ENCODE assay signal across 12 cellular contexts in the genomic region with DNA sequence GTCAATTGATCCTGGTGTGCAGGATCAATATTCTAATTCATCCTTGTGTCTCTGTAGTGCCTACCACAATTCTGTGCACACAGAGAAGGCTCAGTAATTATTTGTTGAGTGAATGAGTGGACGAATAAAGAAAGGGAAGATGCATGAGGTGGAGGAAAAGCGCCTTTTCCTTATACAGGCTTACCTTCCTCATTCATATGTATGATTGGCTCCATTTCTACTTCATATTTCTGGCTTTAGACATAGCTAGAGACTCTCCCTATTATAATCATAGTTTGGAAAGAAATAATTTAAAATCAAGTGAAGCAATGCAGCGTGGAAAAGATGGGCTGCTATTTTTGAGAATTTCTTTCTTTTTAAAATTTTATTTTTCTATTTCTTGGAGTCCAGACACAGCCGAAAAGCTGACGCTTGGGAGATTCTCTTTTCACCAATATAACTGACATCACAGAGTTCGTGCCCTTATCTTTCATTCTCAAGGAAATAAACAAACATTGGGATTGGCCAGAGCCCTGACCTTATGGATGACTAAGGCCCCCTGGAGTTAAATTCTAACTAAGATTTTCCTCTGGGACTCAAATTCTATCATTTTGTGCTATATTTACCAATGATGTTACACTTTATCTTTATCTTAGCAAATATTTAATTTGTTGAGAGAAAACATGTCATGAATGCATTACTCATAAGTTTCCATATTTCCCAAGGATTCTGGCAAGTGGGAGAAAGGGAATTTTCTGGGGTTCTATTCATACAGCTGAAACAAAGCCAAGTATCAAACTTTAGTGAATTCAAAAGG. TPM values are rescaled to one million over a fixed set of nuclear protein-coding genes. Genes with fewer than 3 reads are reported as not detected.
DNase-seq lines count a peak whose midpoint lies in the region; ATAC-seq, FAIRE-seq and TF ChIP-seq lines count a peak whose summit lies in the region.
"Had no signal": no experiment of that assay in that cellular context is flagged by ENCODE, and none has a peak within 500 bp of the region (broad histone marks: within the 10 kb centered on the region; RNA-seq: fewer than 3 reads in every experiment).

No MANE protein-coding gene starts in this region.

- CTCF ChIA-PET in A549 (lab: Yijun Ruan, JAX) = no interaction called here

- H3K9me3 ChIP-seq in A549 (no peaks in the 10 kb centered on the region), HUES48 (ENCODE audit: control insufficient read depth, insufficient read depth, low read length) (no peaks in the 10 kb centered on the region)
- H3K9me3 ChIP-seq: tibial artery had no signal

- under 1% methylated on average over 6 of the region's 6 CpGs for WGBS in A549 (ENCODE audit: missing lambda C conversion rate)

- H3K36me3 ChIP-seq in HUES48 (ENCODE audit: control insufficient read depth, insufficient read depth, low read length) (no peaks in the 10 kb centered on the region), bronchial epithelial cell (ENCODE audit: control insufficient read depth, insufficient read depth, low read length) (no peaks in the 10 kb centered on the region), kidney epithelial cell (ENCODE audit: control insufficient read depth, insufficient read depth, low read length) (no peaks in the 10 kb centered on the region)
- H3K36me3 ChIP-seq: tibial artery had no signal

- H3K4me3 ChIP-seq in A549 = 0 out of 3 replicates have a peak overlapping the region, but pooled peaks have one; percentile 24
- no peak overlapping the region for H3K4me3 ChIP-seq in HUES48 (ENCODE audit: low read depth, low read length)
- no peak overlapping the region for H3K4me3 ChIP-seq in bronchial epithelial cell (ENCODE audit: low read depth, low read length)
- no peak overlapping the region for H3K4me3 ChIP-seq in kidney epithelial cell (ENCODE audit: low read depth, low read length)
- H3K4me3 ChIP-seq: tibial artery had no signal

- peak overlapping the region; percentile 84 for H3K4me2 ChIP-seq in A549

- TF ChIP-seq RAD21 in A549 (conservative IDR thresholded peaks at IDR 0.05 in 1 of 2, IDR thresholded peaks at IDR 0.05 in 1 of 2) = peak; percentile 34 to 83

- H3K27ac ChIP-seq in A549 = peak overlapping the region; percentile 73 to 82
- H3K27ac ChIP-seq in HUES48 (ENCODE audit: low read depth, low read length) = peak overlapping the region; percentile 87
- H3K27ac ChIP-seq: tibial artery had no signal

- DNase-seq in A549 (ENCODE audit: low read depth in 1 of 2, low spot score in 1 of 2) (peak; percentile 55 to 92), bronchial epithelial cell (ENCODE audit: low read depth) (peak; percentile 70), kidney epithelial cell (ENCODE audit: low read depth) (peak; percentile 12), NCI-H1930 (lab: John Stamatoyannopoulos, UW) (no peak), erythroblast (lab: John Stamatoyannopoulos, UW) (no peak)
- DNase-seq: activated T-cell treated with anti-CD3 and anti-CD28 coated beads, Interleukin-2, amount 50 U/mL, for 24 hours; NCI-H2107; tibial artery had no signal

- POLR2A ChIA-PET in A549 (lab: Yijun Ruan, JAX) = interaction anchor here (0.5 to 1.8 kb wide), 4 partner anchors 12 to 655 kb away, joined by 3 to 8 read pairs (median 6); a partner anchor contains a TSS

- TF ChIP-seq CTCF in A549 (IDR thresholded peaks at IDR 0.05) (no peak), bronchial epithelial cell (IDR thresholded peaks at IDR 0.05; ENCODE audit: insufficient read depth, low read length, severe bottlenecking) (no peak), kidney epithelial cell (IDR thresholded peaks at IDR 0.05; ENCODE audit: insufficient read depth, low read length, poor library complexity, severe bottlenecking) (no peak)

- H3K27me3 ChIP-seq in HUES48 (ENCODE audit: control insufficient read depth, insufficient read depth, low read length) = no peaks in the 10 kb centered on the region
- H3K27me3 ChIP-seq in bronchial epithelial cell (ENCODE audit: control insufficient read depth, insufficient read depth, low read length) = no peaks in the 10 kb centered on the region
- H3K27me3 ChIP-seq in kidney epithelial cell (ENCODE audit: control insufficient read depth, insufficient read depth, low read length) = no peaks in the 10 kb centered on the region
- H3K27me3 ChIP-seq: tibial artery had no signal

- TF ChIP-seq EP300 in A549 (IDR thresholded peaks at IDR 0.05) = peak; percentile 89 to 95

- FAIRE-seq in A549 (lab: Jason Lieb, UNC) (peak; percentile 86), bronchial epithelial cell (lab: Jason Lieb, UNC) (no peak)

- H3K9ac ChIP-seq in HUES48 (ENCODE audit: low read depth, low read length) = no peak overlapping the region

- peak; percentile 95 to 96 for ATAC-seq in A549
- ATAC-seq in HG03457 (IDR thresholded peaks at IDR 0.05; ENCODE audit: unreplicated experiment) = no peak
- no peak for ATAC-seq in HG02763 (IDR thresholded peaks at IDR 0.05; ENCODE audit: unreplicated experiment)
- ATAC-seq: Panc1 had no signal

- TF ChIP-seq POLR2A in A549 (IDR thresholded peaks at IDR 0.05; ENCODE audit: low read length) = no peak
- no peak for TF ChIP-seq POLR2A in erythroblast (IDR thresholded peaks at IDR 0.05; ENCODE audit: low read length)

- H3K4me1 ChIP-seq in A549 (peaks cover 43% of the 10 kb centered on the region), HUES48 (ENCODE audit: control insufficient read depth, insufficient read depth, low read length) (peaks cover 47% of the 10 kb centered on the region)

TF ChIP-seq in A549, 52 proteins besides CTCF, POLR2A, EP300 and RAD21 (continues in another document):
- TF ChIP-seq JUN (IDR thresholded peaks at IDR 0.05) (peak; percentile 94 to 95), HOXB5 (CRISPR knock-in tag; IDR thresholded peaks at IDR 0.05) (no peak), FOSB (CRISPR knock-in tag; IDR thresholded peaks at IDR 0.05) (no peak), CBX2 (IDR thresholded peaks at IDR 0.05; ENCODE audit: borderline replicate concordance, low read depth) (no peak), FOXS1 (CRISPR knock-in tag; IDR thresholded peaks at IDR 0.05) (peak; percentile 62; the same call in 1 of the 2 replicates), EHF (CRISPR knock-in tag; IDR thresholded peaks at IDR 0.05) (no peak), RCOR1 (IDR thresholded peaks at IDR 0.05; ENCODE audit: low read depth, low read length) (no peak), EHMT2 (IDR thresholded peaks at IDR 0.05; ENCODE audit: low read depth) (no peak), ESRRA (IDR thresholded peaks at IDR 0.05; ENCODE audit: borderline replicate concordance, low read length) (no peak), PHF8 (IDR thresholded peaks at IDR 0.05; ENCODE audit: borderline replicate concordance, low read depth) (no peak), ZC3H11A (IDR thresholded peaks at IDR 0.05) (no peak), GATA3 (IDR thresholded peaks at IDR 0.05; ENCODE audit: borderline replicate concordance) (peak; percentile 96), SREBF2 (IDR thresholded peaks at IDR 0.05) (no peak), FOSL2 (IDR thresholded peaks at IDR 0.05) (peak; percentile 90), FOSL2 (CRISPR knock-in tag; IDR thresholded peaks at IDR 0.05) (peak; percentile 97), KDM1A (IDR thresholded peaks at IDR 0.05; ENCODE audit: low read depth) (no peak)
- TF ChIP-seq, protein P1, sequence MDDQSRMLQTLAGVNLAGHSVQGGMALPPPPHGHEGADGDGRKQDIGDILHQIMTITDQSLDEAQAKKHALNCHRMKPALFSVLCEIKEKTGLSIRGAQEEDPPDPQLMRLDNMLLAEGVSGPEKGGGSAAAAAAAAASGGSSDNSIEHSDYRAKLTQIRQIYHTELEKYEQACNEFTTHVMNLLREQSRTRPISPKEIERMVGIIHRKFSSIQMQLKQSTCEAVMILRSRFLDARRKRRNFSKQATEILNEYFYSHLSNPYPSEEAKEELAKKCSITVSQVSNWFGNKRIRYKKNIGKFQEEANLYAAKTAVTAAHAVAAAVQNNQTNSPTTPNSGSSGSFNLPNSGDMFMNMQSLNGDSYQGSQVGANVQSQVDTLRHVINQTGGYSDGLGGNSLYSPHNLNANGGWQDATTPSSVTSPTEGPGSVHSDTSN (IDR thresholded peaks at IDR 0.05) = 0 out of 2 replicates have a peak, but pooled peaks have one; percentile 25
- TF ChIP-seq, protein P2, sequence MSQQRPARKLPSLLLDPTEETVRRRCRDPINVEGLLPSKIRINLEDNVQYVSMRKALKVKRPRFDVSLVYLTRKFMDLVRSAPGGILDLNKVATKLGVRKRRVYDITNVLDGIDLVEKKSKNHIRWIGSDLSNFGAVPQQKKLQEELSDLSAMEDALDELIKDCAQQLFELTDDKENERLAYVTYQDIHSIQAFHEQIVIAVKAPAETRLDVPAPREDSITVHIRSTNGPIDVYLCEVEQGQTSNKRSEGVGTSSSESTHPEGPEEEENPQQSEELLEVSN (IDR thresholded peaks at IDR 0.05; ENCODE audit: borderline replicate concordance, low read depth) = no peak
- TF ChIP-seq, protein P3, sequence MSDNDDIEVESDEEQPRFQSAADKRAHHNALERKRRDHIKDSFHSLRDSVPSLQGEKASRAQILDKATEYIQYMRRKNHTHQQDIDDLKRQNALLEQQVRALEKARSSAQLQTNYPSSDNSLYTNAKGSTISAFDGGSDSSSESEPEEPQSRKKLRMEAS (IDR thresholded peaks at IDR 0.05) = peak; percentile 43; the same call in 1 of the 2 replicates
- TF ChIP-seq, protein P4, sequence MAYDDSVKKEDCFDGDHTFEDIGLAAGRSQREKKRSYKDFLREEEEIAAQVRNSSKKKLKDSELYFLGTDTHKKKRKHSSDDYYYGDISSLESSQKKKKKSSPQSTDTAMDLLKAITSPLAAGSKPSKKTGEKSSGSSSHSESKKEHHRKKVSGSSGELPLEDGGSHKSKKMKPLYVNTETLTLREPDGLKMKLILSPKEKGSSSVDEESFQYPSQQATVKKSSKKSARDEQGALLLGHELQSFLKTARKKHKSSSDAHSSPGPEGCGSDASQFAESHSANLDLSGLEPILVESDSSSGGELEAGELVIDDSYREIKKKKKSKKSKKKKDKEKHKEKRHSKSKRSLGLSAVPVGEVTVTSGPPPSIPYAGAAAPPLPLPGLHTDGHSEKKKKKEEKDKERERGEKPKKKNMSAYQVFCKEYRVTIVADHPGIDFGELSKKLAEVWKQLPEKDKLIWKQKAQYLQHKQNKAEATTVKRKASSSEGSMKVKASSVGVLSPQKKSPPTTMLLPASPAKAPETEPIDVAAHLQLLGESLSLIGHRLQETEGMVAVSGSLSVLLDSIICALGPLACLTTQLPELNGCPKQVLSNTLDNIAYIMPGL (CRISPR knock-in tag; IDR thresholded peaks at IDR 0.05; ENCODE audit: borderline replicate concordance) = no peak

RNA-seq across cellular contexts. Expression of a gene that starts 48.1 kb away (rescaled TPM):
- polyA plus RNA-seq in A549 (2011; rRNA removed) (not detected in 2 replicates), A549 (2017; fragmentation: RNase III; extraction: RNeasy Plus Mini Kit Qiagen cat#74134 plus additional on column Dnase treatment) (not detected in 3 replicates)
- polyA plus RNA-seq in A549 (2012; cell fraction: cytosol; rRNA removed) = not detected in 2 replicates
- not detected in 2 replicates for polyA plus RNA-seq in A549 (2012; cell fraction: nucleus; rRNA removed)
- not detected in 2 replicates for polyA minus RNA-seq in A549 (2011; rRNA and poly(A)+ RNA removed)
- total RNA-seq in bronchial epithelial cell (not detected in 2 replicates), kidney epithelial cell (not detected in 2 replicates)

Comparison
In these comparisons a context has a peak if more than half of its experiments do, and no peak if none do; other contexts are left out.
1. ATAC-seq: peak in A549 (2 of 2); none in HG03457 (single experiment) and HG02763 (single experiment).
2. DNase-seq: peak in A549 (2 of 2), bronchial epithelial cell (single experiment) and kidney epithelial cell (single experiment); none in NCI-H1930 (0 of 2) and erythroblast (0 of 2).